Comparison of ENCODE assay signal across 25 cellular contexts in the genomic region with DNA sequence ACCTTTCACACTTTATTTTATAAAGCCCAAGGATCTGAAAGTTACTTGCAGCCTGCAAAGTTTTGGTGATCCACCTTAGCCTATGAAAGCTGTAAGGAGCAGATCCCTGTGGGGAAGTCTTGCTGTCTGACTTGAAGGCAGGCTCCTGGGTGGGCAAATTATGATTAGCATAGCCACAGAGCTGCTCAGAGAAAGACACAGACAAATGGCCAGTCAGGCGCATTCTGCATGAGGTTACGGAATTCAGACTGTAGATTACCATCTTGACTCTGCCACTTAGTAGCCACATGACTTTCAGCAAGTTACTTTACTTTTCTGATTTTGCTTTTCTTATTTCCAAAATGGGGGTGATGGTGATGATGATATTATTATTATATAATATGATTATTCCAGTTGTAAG.
A peak's percentile ranks its signal among the peaks of the same experiment; 100 is the strongest.
DNase-seq lines count a peak whose midpoint lies in the region; ATAC-seq, FAIRE-seq and TF ChIP-seq lines count a peak whose summit lies in the region.
"Had no signal": no experiment of that assay in that cellular context is flagged by ENCODE, and none has a peak within 500 bp of the region (broad histone marks: within the 10 kb centered on the region; RNA-seq: fewer than 3 reads in every experiment).

No MANE protein-coding gene starts in this region.

- peak overlapping the region; percentile 13; the same call in 1 of the 2 replicates for H3K14ac ChIP-seq in IMR-90 (replicated peaks; ENCODE audit: low read depth, low read length)

- no peak for TF ChIP-seq CTCF in BE2C (IDR thresholded peaks at IDR 0.05; ENCODE audit: low read depth, low read length)
- no peak for TF ChIP-seq CTCF in IMR-90 (conservative IDR thresholded peaks at IDR 0.05; ENCODE audit: low read depth, low read length)
- TF ChIP-seq CTCF in mesothelial cell of epicardium (IDR thresholded peaks at IDR 0.05; ENCODE audit: unreplicated experiment): no peak

- H3K27me3 ChIP-seq in BE2C (no peaks in the 10 kb centered on the region), IMR-90 (ENCODE audit: control insufficient read depth, insufficient read depth, low read length) (no peaks in the 10 kb centered on the region)
- H3K27me3 ChIP-seq: BLaER1, Peyer's patch had no signal

- H3K9me1 ChIP-seq in IMR-90 (ENCODE audit: insufficient read depth, low read length): no peaks in the 10 kb centered on the region

- peak; percentile 47 for DNase-seq in BE2C
- DNase-seq in IMR-90: no peak
- no peak for DNase-seq in mesothelial cell of epicardium (ENCODE audit: low spot score in 2 of 2, unreplicated experiment in 2 of 2)
- no peak for DNase-seq in NCI-H748 (lab: John Stamatoyannopoulos, UW; ENCODE audit: unreplicated experiment)
- no peak for DNase-seq in urothelium cell line (ENCODE audit: low spot score)
- DNase-seq in stimulated activated naive B cell treated with anti-CD40 and anti-IgM and Interleukin-4, amounts not matched to agents 10 μg/mL and 1 μg/mL and 100 μg/mL, for 72 hours: no peak
- DNase-seq: 8988T; CD4-positive, CD25-positive, alpha-beta regulatory T cell; Kasumi-1; NCI-H1105; NCI-H1436 treated with DMSO at 0.1 percent for 48 hours; NCI-H187 treated with DMSO at 0.1 percent for 48 hours; NCI-H446 treated with DMSO at 0.1 percent for 48 hours; NCI-H526; Peyer's patch; SIG-M5; T-cell had no signal

- H4K20me1 ChIP-seq in IMR-90 (ENCODE audit: insufficient read depth, low read length): no peaks in the 10 kb centered on the region
- H4K20me1 ChIP-seq: BLaER1 had no signal

- H3K4me3 ChIP-seq in BE2C (ENCODE audit: low read depth, low read length) (no peak overlapping the region), IMR-90 (ENCODE audit: insufficient read depth, low read depth, low read length) (no peak overlapping the region)
- H3K4me3 ChIP-seq: BLaER1, K562, Peyer's patch had no signal

- H3K79me1 ChIP-seq in IMR-90 (ENCODE audit: low read depth in 1 of 2, low read length in 2 of 2): no peaks in the 10 kb centered on the region

- peaks cover 6% of the 10 kb centered on the region for H3K9me3 Mint-ChIP-seq in mesothelial cell of epicardium
- H3K9me3 Mint-ChIP-seq in stimulated activated naive B cell treated with anti-CD40 and anti-IgM and Interleukin-4, amounts not matched to agents 10 μg/mL and 1 μg/mL and 100 μg/mL, for 72 hours: no peaks in the 10 kb centered on the region
- H3K9me3 Mint-ChIP-seq: T-cell had no signal

- peak overlapping the region; percentile 27 for H3K27ac Mint-ChIP-seq in mesothelial cell of epicardium
- no peak overlapping the region for H3K27ac Mint-ChIP-seq in stimulated activated naive B cell treated with anti-CD40 and anti-IgM and Interleukin-4, amounts not matched to agents 10 μg/mL and 1 μg/mL and 100 μg/mL, for 72 hours
- H3K27ac Mint-ChIP-seq: CD4-positive, CD25-positive, alpha-beta regulatory T cell; T-cell had no signal

- peaks cover 52% of the 10 kb centered on the region for H3K4me1 Mint-ChIP-seq in mesothelial cell of epicardium
- H3K4me1 Mint-ChIP-seq in stimulated activated naive B cell treated with anti-CD40 and anti-IgM and Interleukin-4, amounts not matched to agents 10 μg/mL and 1 μg/mL and 100 μg/mL, for 72 hours: no peaks in the 10 kb centered on the region
- H3K4me1 Mint-ChIP-seq: CD4-positive, CD25-positive, alpha-beta regulatory T cell; T-cell had no signal

- H3K27ac ChIP-seq in IMR-90 (ENCODE audit: insufficient read depth, low read length): no peak overlapping the region
- H3K27ac ChIP-seq: BLaER1, Peyer's patch had no signal

- H3K56ac ChIP-seq in IMR-90 (ENCODE audit: extremely low read depth, insufficient read depth, low read length): no peak overlapping the region

- intact Hi-C loops in IMR-90 (cut with micrococcal nuclease): no loop called here

- ATAC-seq in IMR-90 (ENCODE audit: low read depth): no peak
- ATAC-seq in SK-N-SH treated with all-trans-retinoic acid at 6 μM for 48 hours: peak; percentile 79
- no peak for ATAC-seq in GM21423 (IDR thresholded peaks at IDR 0.05; ENCODE audit: unreplicated experiment)
- ATAC-seq in stimulated activated naive B cell treated with anti-CD40 and anti-IgM and Interleukin-4, amounts not matched to agents 10 μg/mL and 1 μg/mL and 100 μg/mL, for 72 hours (replicated peaks): no peak
- ATAC-seq: HCT116, HepG2, K562, T-cell had no signal

- in situ Hi-C loops in IMR-90 (cut with MboI; ENCODE audit: low sequenced_read_pairs): no loop called here

- H2AFZ ChIP-seq in IMR-90 (replicated peaks; ENCODE audit: low read length, poor library complexity): no peak overlapping the region

- H3K4me1 ChIP-seq in BE2C (peaks cover 30% of the 10 kb centered on the region), IMR-90 (ENCODE audit: control insufficient read depth, insufficient read depth, low read length) (peaks cover 4% of the 10 kb centered on the region)
- H3K4me1 ChIP-seq: BLaER1, Peyer's patch had no signal

- POLR2A ChIA-PET in IMR-90 (lab: Charles Lee; ENCODE audit: unreplicated experiment): no interaction called here

- H3K36me3 ChIP-seq in BE2C (no peaks in the 10 kb centered on the region), IMR-90 (ENCODE audit: control insufficient read depth, insufficient read depth, low read length) (no peaks in the 10 kb centered on the region)
- H3K36me3 ChIP-seq: BLaER1, Peyer's patch had no signal

- no peak overlapping the region for H2BK120ac ChIP-seq in IMR-90 (ENCODE audit: low read depth, low read length)

- 0 out of 2 replicates have a peak overlapping the region, but pooled peaks have one; percentile 5 for H2BK20ac ChIP-seq in IMR-90 (ENCODE audit: low read depth, low read length)

- no peaks in the 10 kb centered on the region for H3K36me3 Mint-ChIP-seq in mesothelial cell of epicardium
- no peaks in the 10 kb centered on the region for H3K36me3 Mint-ChIP-seq in stimulated activated naive B cell treated with anti-CD40 and anti-IgM and Interleukin-4, amounts not matched to agents 10 μg/mL and 1 μg/mL and 100 μg/mL, for 72 hours
- H3K36me3 Mint-ChIP-seq: CD4-positive, CD25-positive, alpha-beta regulatory T cell; T-cell had no signal

- dilution Hi-C loops in IMR-90 (cut with HindIII; ENCODE audit: low sequenced_read_pairs, unreplicated experiment): no loop called here

- H3K23ac ChIP-seq in IMR-90 (ENCODE audit: low read depth, low read length): no peak overlapping the region

- no peak overlapping the region for H2BK15ac ChIP-seq in IMR-90 (ENCODE audit: low read depth, low read length)

- no peak overlapping the region for H3K9ac ChIP-seq in IMR-90 (ENCODE audit: low read depth, low read length)
- H3K9ac ChIP-seq: BLaER1 had no signal

- no CpG with 5 or more reads among the region's 2 CpGs for WGBS in IMR-90 (ENCODE audit: extremely low coverage in 2 of 2, insufficient read length in 1 of 2), 2 experiments

- no peak overlapping the region for H3K4ac ChIP-seq in IMR-90 (ENCODE audit: low read depth, low read length)

- no peak overlapping the region for H2BK5ac ChIP-seq in IMR-90 (ENCODE audit: low read depth, low read length, poor library complexity, severe bottlenecking)

- H2AK9ac ChIP-seq in IMR-90 (replicated peaks; ENCODE audit: low read depth, low read length, poor library complexity): no peak overlapping the region

- no peak for TF ChIP-seq RAD21 in IMR-90 (IDR thresholded peaks at IDR 0.05; ENCODE audit: low read length)

- H3K4me2 ChIP-seq in IMR-90 (ENCODE audit: low read depth, low read length): no peak overlapping the region
- H3K4me2 ChIP-seq: BLaER1 had no signal

- H2AK5ac ChIP-seq in IMR-90 (ENCODE audit: low read depth, low read length): no peak overlapping the region

- H4K8ac ChIP-seq in IMR-90 (ENCODE audit: low read depth in 2 of 2, low read length in 2 of 2): no peak overlapping the region

- CTCF ChIA-PET in IMR-90 (lab: Yijun Ruan, JAX): interaction anchor here (0.5 to 0.9 kb wide), 2 partner anchors 13 to 253 kb away, joined by 3 read pairs; no protein-coding TSS in a partner anchor

- H3K27me3 Mint-ChIP-seq in mesothelial cell of epicardium (ENCODE audit: low read depth): peaks cover 2% of the 10 kb centered on the region
- H3K27me3 Mint-ChIP-seq in stimulated activated naive B cell treated with anti-CD40 and anti-IgM and Interleukin-4, amounts not matched to agents 10 μg/mL and 1 μg/mL and 100 μg/mL, for 72 hours: no peaks in the 10 kb centered on the region
- H3K27me3 Mint-ChIP-seq: CD4-positive, CD25-positive, alpha-beta regulatory T cell; T-cell had no signal

- H3K9me3 ChIP-seq in BE2C (no peaks in the 10 kb centered on the region), IMR-90 (ENCODE audit: control insufficient read depth, insufficient read depth, low read length) (no peaks in the 10 kb centered on the region)
- H3K9me3 ChIP-seq: BLaER1, Peyer's patch had no signal

- TF ChIP-seq POLR2A in IMR-90 (IDR thresholded peaks at IDR 0.05; ENCODE audit: low read depth, low read length): no peak

- H4K5ac ChIP-seq in IMR-90 (ENCODE audit: low read depth, low read length): no peak overlapping the region

- H4K91ac ChIP-seq in IMR-90 (ENCODE audit: insufficient read depth, low read depth, low read length): peak overlapping the region; percentile 32; the same call in 1 of the 2 replicates

- H3K18ac ChIP-seq in IMR-90 (ENCODE audit: low read depth, low read length): no peak overlapping the region

- no peak for FAIRE-seq in urothelium cell line (lab: Jason Lieb, UNC)
- FAIRE-seq: G401.6, H1, HepG2, K562 had no signal

- H3K4me3 Mint-ChIP-seq in mesothelial cell of epicardium: no peak overlapping the region
- H3K4me3 Mint-ChIP-seq in stimulated activated naive B cell treated with anti-CD40 and anti-IgM and Interleukin-4, amounts not matched to agents 10 μg/mL and 1 μg/mL and 100 μg/mL, for 72 hours: no peak overlapping the region
- H3K4me3 Mint-ChIP-seq: CD4-positive, CD25-positive, alpha-beta regulatory T cell; T-cell had no signal

- no TSS peak for BruUV-seq in IMR-90 (replicated peaks; lab: Mats Ljungman, UMichigan)

TF ChIP-seq in IMR-90, 13 proteins besides CTCF, POLR2A, EP300 and RAD21 (continues in another document):
- TF ChIP-seq RFX5 (IDR thresholded peaks at IDR 0.05; ENCODE audit: low read depth, low read length) (no peak), MAZ (IDR thresholded peaks at IDR 0.05; ENCODE audit: borderline replicate concordance, low read depth, low read length) (no peak), NFE2L2 (IDR thresholded peaks at IDR 0.05; ENCODE audit: low read depth, low read length) (no peak)

TF ChIP-seq in SK-N-SH treated with all-trans-retinoic acid at 6 μM for 48 hours, 23 proteins besides CTCF, POLR2A, EP300 and RAD21 (continues in another document):
- TF ChIP-seq ZNF70 (CRISPR knock-in tag; IDR thresholded peaks at IDR 0.05): no peak
- TF ChIP-seq, protein P1, sequence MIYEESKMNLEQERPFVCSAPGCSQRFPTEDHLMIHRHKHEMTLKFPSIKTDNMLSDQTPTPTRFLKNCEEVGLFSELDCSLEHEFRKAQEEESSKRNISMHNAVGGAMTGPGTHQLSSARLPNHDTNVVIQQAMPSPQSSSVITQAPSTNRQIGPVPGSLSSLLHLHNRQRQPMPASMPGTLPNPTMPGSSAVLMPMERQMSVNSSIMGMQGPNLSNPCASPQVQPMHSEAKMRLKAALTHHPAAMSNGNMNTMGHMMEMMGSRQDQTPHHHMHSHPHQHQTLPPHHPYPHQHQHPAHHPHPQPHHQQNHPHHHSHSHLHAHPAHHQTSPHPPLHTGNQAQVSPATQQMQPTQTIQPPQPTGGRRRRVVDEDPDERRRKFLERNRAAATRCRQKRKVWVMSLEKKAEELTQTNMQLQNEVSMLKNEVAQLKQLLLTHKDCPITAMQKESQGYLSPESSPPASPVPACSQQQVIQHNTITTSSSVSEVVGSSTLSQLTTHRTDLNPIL (CRISPR knock-in tag; IDR thresholded peaks at IDR 0.05; ENCODE audit: low read depth): 0 out of 2 replicates have a peak, but pooled peaks have one; percentile 45
- peak; percentile 6 for TF ChIP-seq ISL1 (CRISPR knock-in tag; IDR thresholded peaks at IDR 0.05)
